Comparison of ENCODE assay signal across 1 cellular context in the genomic region with DNA sequence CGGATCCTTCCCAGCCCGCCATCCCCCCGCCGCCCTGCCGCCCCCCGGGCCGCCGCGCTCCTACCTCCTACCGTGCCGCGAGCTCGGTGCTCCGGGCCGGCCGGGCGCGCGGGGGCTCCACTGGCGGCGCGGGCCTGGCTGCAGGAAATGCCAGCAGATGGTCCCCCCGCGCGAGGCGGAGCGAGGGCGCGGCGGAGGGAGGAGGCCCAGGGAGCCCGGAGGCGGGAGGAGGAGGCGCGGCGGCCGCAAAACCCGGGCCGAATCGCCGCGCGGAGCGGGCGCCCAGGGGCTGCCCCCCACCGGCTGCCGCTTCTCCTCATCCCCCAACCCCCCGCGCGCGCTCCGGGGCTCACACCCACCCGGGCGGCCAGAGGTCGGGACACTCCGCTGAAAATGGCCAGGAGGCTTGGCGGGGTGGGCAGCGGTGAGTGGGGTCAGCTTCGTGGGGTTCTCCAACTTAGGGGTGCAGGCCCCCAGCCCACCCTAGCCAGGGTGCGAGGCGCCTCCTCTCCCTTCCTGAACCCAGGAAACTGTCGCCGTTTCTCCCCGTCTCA.
TF ChIP-seq lines count a peak whose summit lies in the region.

A gene with protein sequence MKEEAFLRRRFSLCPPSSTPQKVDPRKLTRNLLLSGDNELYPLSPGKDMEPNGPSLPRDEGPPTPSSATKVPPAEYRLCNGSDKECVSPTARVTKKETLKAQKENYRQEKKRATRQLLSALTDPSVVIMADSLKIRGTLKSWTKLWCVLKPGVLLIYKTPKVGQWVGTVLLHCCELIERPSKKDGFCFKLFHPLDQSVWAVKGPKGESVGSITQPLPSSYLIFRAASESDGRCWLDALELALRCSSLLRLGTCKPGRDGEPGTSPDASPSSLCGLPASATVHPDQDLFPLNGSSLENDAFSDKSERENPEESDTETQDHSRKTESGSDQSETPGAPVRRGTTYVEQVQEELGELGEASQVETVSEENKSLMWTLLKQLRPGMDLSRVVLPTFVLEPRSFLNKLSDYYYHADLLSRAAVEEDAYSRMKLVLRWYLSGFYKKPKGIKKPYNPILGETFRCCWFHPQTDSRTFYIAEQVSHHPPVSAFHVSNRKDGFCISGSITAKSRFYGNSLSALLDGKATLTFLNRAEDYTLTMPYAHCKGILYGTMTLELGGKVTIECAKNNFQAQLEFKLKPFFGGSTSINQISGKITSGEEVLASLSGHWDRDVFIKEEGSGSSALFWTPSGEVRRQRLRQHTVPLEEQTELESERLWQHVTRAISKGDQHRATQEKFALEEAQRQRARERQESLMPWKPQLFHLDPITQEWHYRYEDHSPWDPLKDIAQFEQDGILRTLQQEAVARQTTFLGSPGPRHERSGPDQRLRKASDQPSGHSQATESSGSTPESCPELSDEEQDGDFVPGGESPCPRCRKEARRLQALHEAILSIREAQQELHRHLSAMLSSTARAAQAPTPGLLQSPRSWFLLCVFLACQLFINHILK (minus strand): TSS at position 159 of the 554 bp plus-strand sequence. CDS start 36,162 bp downstream, outside the sequence.

TF ChIP-seq in HCT116, 20 proteins besides CTCF, POLR2A, EP300 and RAD21 (continued from another document):
- TF ChIP-seq, protein P1, sequence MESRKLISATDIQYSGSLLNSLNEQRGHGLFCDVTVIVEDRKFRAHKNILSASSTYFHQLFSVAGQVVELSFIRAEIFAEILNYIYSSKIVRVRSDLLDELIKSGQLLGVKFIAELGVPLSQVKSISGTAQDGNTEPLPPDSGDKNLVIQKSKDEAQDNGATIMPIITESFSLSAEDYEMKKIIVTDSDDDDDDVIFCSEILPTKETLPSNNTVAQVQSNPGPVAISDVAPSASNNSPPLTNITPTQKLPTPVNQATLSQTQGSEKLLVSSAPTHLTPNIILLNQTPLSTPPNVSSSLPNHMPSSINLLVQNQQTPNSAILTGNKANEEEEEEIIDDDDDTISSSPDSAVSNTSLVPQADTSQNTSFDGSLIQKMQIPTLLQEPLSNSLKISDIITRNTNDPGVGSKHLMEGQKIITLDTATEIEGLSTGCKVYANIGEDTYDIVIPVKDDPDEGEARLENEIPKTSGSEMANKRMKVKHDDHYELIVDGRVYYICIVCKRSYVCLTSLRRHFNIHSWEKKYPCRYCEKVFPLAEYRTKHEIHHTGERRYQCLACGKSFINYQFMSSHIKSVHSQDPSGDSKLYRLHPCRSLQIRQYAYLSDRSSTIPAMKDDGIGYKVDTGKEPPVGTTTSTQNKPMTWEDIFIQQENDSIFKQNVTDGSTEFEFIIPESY (IDR thresholded peaks at IDR 0.05; ENCODE audit: extremely low read depth, insufficient replicate concordance, low read length), result peak; percentile 11
- TF ChIP-seq CBX3 (IDR thresholded peaks at IDR 0.05; ENCODE audit: low read depth) (no peak), ZFX (IDR thresholded peaks at IDR 0.05) (peak; percentile 89; the same call in 1 of the 2 replicates), EZH2 (IDR thresholded peaks at IDR 0.05) (no peak), ELF1 (IDR thresholded peaks at IDR 0.05; ENCODE audit: borderline replicate concordance, low read depth) (no peak), POLR2AphosphoS5 (IDR thresholded peaks at IDR 0.05; ENCODE audit: low read depth, low read length) (peak; percentile 81), SIN3A (IDR thresholded peaks at IDR 0.05; ENCODE audit: low read depth) (no peak), JUND (IDR thresholded peaks at IDR 0.05) (no peak), FOSL1 (IDR thresholded peaks at IDR 0.05; ENCODE audit: low read depth) (no peak)
- TF ChIP-seq, protein P2, sequence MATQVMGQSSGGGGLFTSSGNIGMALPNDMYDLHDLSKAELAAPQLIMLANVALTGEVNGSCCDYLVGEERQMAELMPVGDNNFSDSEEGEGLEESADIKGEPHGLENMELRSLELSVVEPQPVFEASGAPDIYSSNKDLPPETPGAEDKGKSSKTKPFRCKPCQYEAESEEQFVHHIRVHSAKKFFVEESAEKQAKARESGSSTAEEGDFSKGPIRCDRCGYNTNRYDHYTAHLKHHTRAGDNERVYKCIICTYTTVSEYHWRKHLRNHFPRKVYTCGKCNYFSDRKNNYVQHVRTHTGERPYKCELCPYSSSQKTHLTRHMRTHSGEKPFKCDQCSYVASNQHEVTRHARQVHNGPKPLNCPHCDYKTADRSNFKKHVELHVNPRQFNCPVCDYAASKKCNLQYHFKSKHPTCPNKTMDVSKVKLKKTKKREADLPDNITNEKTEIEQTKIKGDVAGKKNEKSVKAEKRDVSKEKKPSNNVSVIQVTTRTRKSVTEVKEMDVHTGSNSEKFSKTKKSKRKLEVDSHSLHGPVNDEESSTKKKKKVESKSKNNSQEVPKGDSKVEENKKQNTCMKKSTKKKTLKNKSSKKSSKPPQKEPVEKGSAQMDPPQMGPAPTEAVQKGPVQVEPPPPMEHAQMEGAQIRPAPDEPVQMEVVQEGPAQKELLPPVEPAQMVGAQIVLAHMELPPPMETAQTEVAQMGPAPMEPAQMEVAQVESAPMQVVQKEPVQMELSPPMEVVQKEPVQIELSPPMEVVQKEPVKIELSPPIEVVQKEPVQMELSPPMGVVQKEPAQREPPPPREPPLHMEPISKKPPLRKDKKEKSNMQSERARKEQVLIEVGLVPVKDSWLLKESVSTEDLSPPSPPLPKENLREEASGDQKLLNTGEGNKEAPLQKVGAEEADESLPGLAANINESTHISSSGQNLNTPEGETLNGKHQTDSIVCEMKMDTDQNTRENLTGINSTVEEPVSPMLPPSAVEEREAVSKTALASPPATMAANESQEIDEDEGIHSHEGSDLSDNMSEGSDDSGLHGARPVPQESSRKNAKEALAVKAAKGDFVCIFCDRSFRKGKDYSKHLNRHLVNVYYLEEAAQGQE (IDR thresholded peaks at IDR 0.05; ENCODE audit: low read depth), result no peak
- TF ChIP-seq, protein P3, sequence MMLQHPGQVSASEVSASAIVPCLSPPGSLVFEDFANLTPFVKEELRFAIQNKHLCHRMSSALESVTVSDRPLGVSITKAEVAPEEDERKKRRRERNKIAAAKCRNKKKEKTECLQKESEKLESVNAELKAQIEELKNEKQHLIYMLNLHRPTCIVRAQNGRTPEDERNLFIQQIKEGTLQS (IDR thresholded peaks at IDR 0.05), result no peak
TF ChIP-seq in HCT116: peak in this region for 5.
